7 cellular contexts compared by ENCODE assay signal in genomic region chrX:122244080-122244479, GRCh38.
"Had no signal": no experiment of that assay in that cellular context is flagged by ENCODE, and none has a peak within 500 bp of the region (broad histone marks: within the 10 kb centered on the region; RNA-seq: fewer than 3 reads in every experiment).

No MANE protein-coding gene starts in this region.

- ATAC-seq: GM12878 had no signal

- FAIRE-seq: GM12878, GM12891, GM12892, GM18507, GM19239 had no signal

- DNase-seq: GDM1, GF-D8 had no signal

- H3K4me3 ChIP-seq: GM12878 had no signal
